Comparison of ENCODE assay signal across 8 cellular contexts in genomic region chr17:7308625-7309433, GRCh38. TPM values are rescaled to one million over a fixed set of nuclear protein-coding genes. Genes with fewer than 3 reads are reported as not detected.
A peak's percentile ranks its signal among the peaks of the same experiment; 100 is the strongest.
DNase-seq lines count a peak whose midpoint lies in the region; ATAC-seq and TF ChIP-seq lines count a peak whose summit lies in the region.

No MANE protein-coding gene starts in this region.

- no peaks in the 10 kb centered on the region for H3K27me3 ChIP-seq in MG63
- no peaks in the 10 kb centered on the region for H3K27me3 ChIP-seq in thymus (ENCODE audit: control insufficient read depth, insufficient read depth)

- peaks cover 16% of the 10 kb centered on the region for H3K4me1 ChIP-seq in thymus (ENCODE audit: control insufficient read depth, insufficient read depth, low read length)

- no peaks in the 10 kb centered on the region for H3K9me3 ChIP-seq in MG63
- no peaks in the 10 kb centered on the region for H3K9me3 ChIP-seq in thymus (ENCODE audit: control insufficient read depth)

- peaks cover 50% of the 10 kb centered on the region for H3K36me3 ChIP-seq in MG63
- peaks cover 34% of the 10 kb centered on the region for H3K36me3 ChIP-seq in thymus (ENCODE audit: control insufficient read depth, insufficient read depth)

- DNase-seq in GM04503 (ENCODE audit: low read depth): peak; percentile 50
- peak; percentile 75 for DNase-seq in MG63
- peak; percentile 36 for DNase-seq in glomerular endothelial cell (ENCODE audit: extremely low read depth, low read depth, low spot score)
- no peak for DNase-seq in osteocyte (ENCODE audit: extremely low spot score, unreplicated experiment)

- under 1% methylated on average over 14 of the region's 14 CpGs for WGBS in thymus

- TF ChIP-seq CTCF in osteocyte (IDR thresholded peaks at IDR 0.05): no peak

- peak overlapping the region; percentile 99 for H3K27ac ChIP-seq in thymus (ENCODE audit: low read depth)

- peak overlapping the region; percentile 94 for H3K4me3 Mint-ChIP-seq in activated naive CD8-positive, alpha-beta T cell
- peak overlapping the region; percentile 85 for H3K4me3 Mint-ChIP-seq in osteocyte (ENCODE audit: unreplicated experiment)

- peak overlapping the region; percentile 97 for H3K27ac Mint-ChIP-seq in activated naive CD8-positive, alpha-beta T cell
- H3K27ac Mint-ChIP-seq in osteocyte (ENCODE audit: unreplicated experiment): peak overlapping the region; percentile 91

- H3K4me3 ChIP-seq in MG63: peak overlapping the region; percentile 88
- H3K4me3 ChIP-seq in thymus (ENCODE audit: low read length): peak overlapping the region; percentile 90

- H3K36me3 Mint-ChIP-seq in activated naive CD8-positive, alpha-beta T cell: peaks cover 23% of the 10 kb centered on the region
- H3K36me3 Mint-ChIP-seq in osteocyte (ENCODE audit: unreplicated experiment): peaks cover 34% of the 10 kb centered on the region

- no peaks in the 10 kb centered on the region for H3K9me3 Mint-ChIP-seq in activated naive CD8-positive, alpha-beta T cell (ENCODE audit: low read depth)
- no peaks in the 10 kb centered on the region for H3K9me3 Mint-ChIP-seq in osteocyte (ENCODE audit: unreplicated experiment)

- H3K27me3 Mint-ChIP-seq in activated naive CD8-positive, alpha-beta T cell: no peaks in the 10 kb centered on the region
- H3K27me3 Mint-ChIP-seq in osteocyte (ENCODE audit: unreplicated experiment): no peaks in the 10 kb centered on the region

- ATAC-seq in SK-N-SH treated with all-trans-retinoic acid at 6 μM for 48 hours (peak; percentile 62), GM18909 (IDR thresholded peaks at IDR 0.05; ENCODE audit: poor library complexity, unreplicated experiment) (no peak)

- peaks cover 50% of the 10 kb centered on the region for H3K4me1 Mint-ChIP-seq in activated naive CD8-positive, alpha-beta T cell (ENCODE audit: low read depth)
- H3K4me1 Mint-ChIP-seq in osteocyte (ENCODE audit: unreplicated experiment): peaks cover 33% of the 10 kb centered on the region

TF ChIP-seq in SK-N-SH treated with all-trans-retinoic acid at 6 μM for 48 hours, 23 proteins besides CTCF, POLR2A, EP300 and RAD21:
- TF ChIP-seq ZNF70 (CRISPR knock-in tag; IDR thresholded peaks at IDR 0.05): peak; percentile 25; the same call in 1 of the 2 replicates
- TF ChIP-seq, protein P1, sequence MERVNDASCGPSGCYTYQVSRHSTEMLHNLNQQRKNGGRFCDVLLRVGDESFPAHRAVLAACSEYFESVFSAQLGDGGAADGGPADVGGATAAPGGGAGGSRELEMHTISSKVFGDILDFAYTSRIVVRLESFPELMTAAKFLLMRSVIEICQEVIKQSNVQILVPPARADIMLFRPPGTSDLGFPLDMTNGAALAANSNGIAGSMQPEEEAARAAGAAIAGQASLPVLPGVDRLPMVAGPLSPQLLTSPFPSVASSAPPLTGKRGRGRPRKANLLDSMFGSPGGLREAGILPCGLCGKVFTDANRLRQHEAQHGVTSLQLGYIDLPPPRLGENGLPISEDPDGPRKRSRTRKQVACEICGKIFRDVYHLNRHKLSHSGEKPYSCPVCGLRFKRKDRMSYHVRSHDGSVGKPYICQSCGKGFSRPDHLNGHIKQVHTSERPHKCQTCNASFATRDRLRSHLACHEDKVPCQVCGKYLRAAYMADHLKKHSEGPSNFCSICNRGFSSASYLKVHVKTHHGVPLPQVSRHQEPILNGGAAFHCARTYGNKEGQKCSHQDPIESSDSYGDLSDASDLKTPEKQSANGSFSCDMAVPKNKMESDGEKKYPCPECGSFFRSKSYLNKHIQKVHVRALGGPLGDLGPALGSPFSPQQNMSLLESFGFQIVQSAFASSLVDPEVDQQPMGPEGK (CRISPR knock-in tag; IDR thresholded peaks at IDR 0.05; ENCODE audit: borderline replicate concordance): no peak; the same call in 1 of the 2 replicates

RNA-seq across cellular contexts. Expression of gene EIF5A, which starts 1.4 kb away (rescaled TPM):
- total RNA-seq in MG63 (2014; rRNA removed; shearing (Covaris generic); ENCODE audit: low replicate concordance): 1,208 and 1,396 TPM in 2 replicates
- total RNA-seq in glomerular endothelial cell (432 and 433 TPM in 2 replicates), osteocyte (352 and 359 TPM in 2 replicates)
- 324 TPM for polyA plus RNA-seq in thymus

RNA-seq across cellular contexts. Expression of gene GPS2, which starts 6.3 kb away (rescaled TPM):
- total RNA-seq in MG63 (2014; rRNA removed; shearing (Covaris generic); ENCODE audit: low replicate concordance): 37.3 and 55.3 TPM in 2 replicates
- total RNA-seq in glomerular endothelial cell (48.2 and 64.6 TPM in 2 replicates), osteocyte (54.9 and 61.9 TPM in 2 replicates)
- 71.3 TPM for polyA plus RNA-seq in thymus

RNA-seq across cellular contexts. Expression of gene YBX2, which starts 14.4 kb away (rescaled TPM):
- 6.2 and 6.5 TPM in 2 replicates for total RNA-seq in MG63 (2014; rRNA removed; shearing (Covaris generic); ENCODE audit: low replicate concordance)
- total RNA-seq in glomerular endothelial cell (not detected in 2 replicates), osteocyte (0.40 TPM in 1 of 2 replicates, not detected in the other)
- polyA plus RNA-seq in thymus: 0.48 TPM

RNA-seq across cellular contexts. Expression of gene NEURL4, which starts 20.3 kb away (rescaled TPM):
- total RNA-seq in MG63 (2014; rRNA removed; shearing (Covaris generic); ENCODE audit: low replicate concordance): 8.5 and 11.7 TPM in 2 replicates
- 15.5 and 16.4 TPM in 2 replicates for total RNA-seq in glomerular endothelial cell
- total RNA-seq in osteocyte: 38.0 and 45.1 TPM in 2 replicates
- 39.6 TPM for polyA plus RNA-seq in thymus

RNA-seq across cellular contexts. Expression of gene SLC2A4, which starts 27.3 kb away (rescaled TPM):
- total RNA-seq in MG63 (2014; rRNA removed; shearing (Covaris generic); ENCODE audit: low replicate concordance): not detected in 2 replicates
- not detected in 2 replicates for total RNA-seq in glomerular endothelial cell
- 0.59 and 0.63 TPM in 2 replicates for total RNA-seq in osteocyte
- 1.2 TPM for polyA plus RNA-seq in thymus
